Comparison of ENCODE assay signal across 11 cellular contexts in genomic region chr14:67882973-67883372, GRCh38.
"Had no signal": no experiment of that assay in that cellular context is flagged by ENCODE, and none has a peak within 500 bp of the region (broad histone marks: within the 10 kb centered on the region; RNA-seq: fewer than 3 reads in every experiment).

No MANE protein-coding gene starts in this region.

- H3K9me3 ChIP-seq: esophagus muscularis mucosa, left ventricle myocardium inferior had no signal

- DNase-seq: activated CD4-positive, alpha-beta T cell treated with anti-CD3 and anti-CD28 coated beads for 1 hour; activated CD4-positive, alpha-beta T cell treated with anti-CD3 and anti-CD28 coated beads, Interleukin-2, amount 50 U/mL, for 48 hours; activated effector memory CD4-positive, alpha-beta T cell treated with anti-CD3 and anti-CD28 coated beads, Interleukin-2, amount 50 U/mL, for 16 hours; activated T-cell treated with anti-CD3 and anti-CD28 coated beads, Interleukin-2, amount 50 U/mL, for 4 hours; dorsolateral prefrontal cortex; left ventricle myocardium inferior; mesendoderm; small intestine; T-helper 2 cell had no signal

- H3K27me3 ChIP-seq: dorsolateral prefrontal cortex, esophagus muscularis mucosa had no signal

- H3K4me3 ChIP-seq: dorsolateral prefrontal cortex, esophagus muscularis mucosa, left ventricle myocardium inferior had no signal

- H3K36me3 ChIP-seq: esophagus muscularis mucosa, left ventricle myocardium inferior had no signal

- H3K27ac ChIP-seq: dorsolateral prefrontal cortex, esophagus muscularis mucosa, left ventricle myocardium inferior had no signal

- ATAC-seq: activated naive CD4-positive, alpha-beta T cell treated with anti-CD3 and anti-CD28 coated beads, Interleukin-2, amount 50 U/mL, for 72 hours; activated T-cell treated with anti-CD3 and anti-CD28 coated beads, Interleukin-2, amount 50 U/mL, for 4 hours had no signal
